In genomic region chr2:53216805-53217204, GRCh38 we compare ENCODE assay signal across 18 cellular contexts.
DNase-seq lines count a peak whose midpoint lies in the region; ATAC-seq and TF ChIP-seq lines count a peak whose summit lies in the region.
"Had no signal": no experiment of that assay in that cellular context is flagged by ENCODE, and none has a peak within 500 bp of the region (broad histone marks: within the 10 kb centered on the region; RNA-seq: fewer than 3 reads in every experiment).

No MANE protein-coding gene starts in this region.

- H3K4ac ChIP-seq in neuronal stem cell (ENCODE audit: low read length) = no peak overlapping the region

- H3K36me3 ChIP-seq in KMS-11 (ENCODE audit: insufficient read depth) (no peaks in the 10 kb centered on the region), neuronal stem cell (replicated peaks in 1 of 2; ENCODE audit: control insufficient read depth in 2 of 2, insufficient read depth in 2 of 2, low read length in 2 of 2) (no peaks in the 10 kb centered on the region)
- H3K36me3 ChIP-seq: BE2C, BLaER1 had no signal

- no peak overlapping the region for H3K23ac ChIP-seq in neuronal stem cell (ENCODE audit: low read depth, low read length, poor library complexity)

- H3K18ac ChIP-seq in neuronal stem cell (ENCODE audit: low read length) = no peak overlapping the region

- H4K20me1 ChIP-seq in KMS-11 (ENCODE audit: insufficient read depth) = no peaks in the 10 kb centered on the region
- H4K20me1 ChIP-seq: BLaER1 had no signal

- no peak overlapping the region for H3K14ac ChIP-seq in neuronal stem cell (ENCODE audit: low read length)

- H3K9ac ChIP-seq in KMS-11 = no peak overlapping the region
- H3K9ac ChIP-seq in neuronal stem cell (ENCODE audit: low read depth, low read length, poor library complexity) = no peak overlapping the region
- H3K9ac ChIP-seq: BLaER1 had no signal

- H3K36me3 Mint-ChIP-seq in stimulated activated effector memory CD8-positive, alpha-beta T cell treated with anti-CD3 and anti-CD28 coated beads, Interleukin-12 subunit alpha, Interleukin-12 subunit beta, amount 100 ng/mL, for 72 hours = no peaks in the 10 kb centered on the region
- H3K36me3 Mint-ChIP-seq: CD14-positive monocyte; CD4-positive, CD25-positive, alpha-beta regulatory T cell had no signal

- H3K79me2 ChIP-seq in KMS-11 (ENCODE audit: insufficient read depth, low read depth) = no peaks in the 10 kb centered on the region

- no peak overlapping the region for H2AK5ac ChIP-seq in neuronal stem cell (ENCODE audit: low read depth, low read length)

- no peaks in the 10 kb centered on the region for H3K27me3 ChIP-seq in KMS-11 (ENCODE audit: insufficient read depth, low read depth)
- no peaks in the 10 kb centered on the region for H3K27me3 ChIP-seq in neuronal stem cell (ENCODE audit: control insufficient read depth in 3 of 3, insufficient read depth in 3 of 3, low read depth in 1 of 3, low read length in 3 of 3)
- H3K27me3 ChIP-seq: BE2C, BLaER1 had no signal

- H2BK120ac ChIP-seq in neuronal stem cell (ENCODE audit: low read depth, low read length) = no peak overlapping the region

- H4K91ac ChIP-seq in neuronal stem cell (ENCODE audit: low read depth, low read length, poor library complexity) = no peak overlapping the region

- DNase-seq in neuronal stem cell (ENCODE audit: low spot score) = no peak
- DNase-seq in stimulated activated effector memory CD8-positive, alpha-beta T cell treated with anti-CD3 and anti-CD28 coated beads, Interleukin-12 subunit alpha, Interleukin-12 subunit beta, amount 100 ng/mL, for 72 hours (ENCODE audit: low spot score in 2 of 2) = no peak
- DNase-seq in activated CD4-positive, alpha-beta T cell treated with anti-CD3 and anti-CD28 coated beads for 48 hours = no peak
- DNase-seq in COLO829 (ENCODE audit: low spot score) = no peak
- DNase-seq: BE2C; C1 segment of cervical spinal cord; Calu3; CD4-positive, alpha-beta memory T cell; CD4-positive, CD25-positive, alpha-beta regulatory T cell; CD8-positive, alpha-beta memory T cell; DMS79 treated with DMSO at 0.1 percent for 48 hours; GF-D8 had no signal

- peaks cover 22% of the 10 kb centered on the region for H3K4me1 ChIP-seq in KMS-11 (ENCODE audit: low read depth, poor library complexity, severe bottlenecking)
- no peaks in the 10 kb centered on the region for H3K4me1 ChIP-seq in neuronal stem cell (ENCODE audit: control insufficient read depth in 2 of 2, insufficient read depth in 1 of 2, low read depth in 1 of 2, low read length in 2 of 2)
- H3K4me1 ChIP-seq: A549, BE2C, BLaER1 had no signal

- peaks cover 0 to 2% of the 10 kb centered on the region in 2 donors for H3K9me3 ChIP-seq in neuronal stem cell (replicated peaks in 1 of 2; ENCODE audit: control insufficient read depth in 2 of 2, insufficient read depth in 1 of 2, low read depth in 1 of 2, low read length in 2 of 2)
- H3K9me3 ChIP-seq: A549, BE2C, Caco-2 had no signal

- peak overlapping the region; percentile 2 for H2BK5ac ChIP-seq in neuronal stem cell (ENCODE audit: low read length)

- peak overlapping the region; percentile 46; the same call in 1 of the 2 replicates for H3K27ac ChIP-seq in KMS-11
- no peak overlapping the region for H3K27ac ChIP-seq in neuronal stem cell (replicated peaks; ENCODE audit: low read length)
- H3K27ac ChIP-seq: 22Rv1, A549, BLaER1 had no signal

- H3K4me3 ChIP-seq in KMS-11 (IDR thresholded peaks at IDR 0.05; ENCODE audit: insufficient read depth, low read depth, low read length) = no peak overlapping the region
- H3K4me3 ChIP-seq in neuronal stem cell (ENCODE audit: low read length in 2 of 2) = no peak overlapping the region
- H3K4me3 ChIP-seq: A549, BLaER1 had no signal

- H2BK12ac ChIP-seq in neuronal stem cell (ENCODE audit: low read length) = no peak overlapping the region

- TF ChIP-seq CTCF in KMS-11 (conservative IDR thresholded peaks at IDR 0.05; ENCODE audit: low read depth, low read length) = no peak

- no peak overlapping the region for H4K8ac ChIP-seq in neuronal stem cell (ENCODE audit: low read depth, low read length)

- H3K4me2 ChIP-seq in KMS-11 (peak overlapping the region; percentile 50; the same call in 1 of the 2 replicates), neuronal stem cell (ENCODE audit: insufficient read depth, low read length, poor library complexity, severe bottlenecking) (no peak overlapping the region)
- H3K4me2 ChIP-seq: A549, BLaER1 had no signal

- H3K9me3 Mint-ChIP-seq in stimulated activated effector memory CD8-positive, alpha-beta T cell treated with anti-CD3 and anti-CD28 coated beads, Interleukin-12 subunit alpha, Interleukin-12 subunit beta, amount 100 ng/mL, for 72 hours = peaks cover 22% of the 10 kb centered on the region

- H3K4me3 Mint-ChIP-seq in stimulated activated effector memory CD8-positive, alpha-beta T cell treated with anti-CD3 and anti-CD28 coated beads, Interleukin-12 subunit alpha, Interleukin-12 subunit beta, amount 100 ng/mL, for 72 hours = peak overlapping the region; percentile 20
- H3K4me3 Mint-ChIP-seq: CD14-positive monocyte; CD4-positive, alpha-beta memory T cell; CD4-positive, CD25-positive, alpha-beta regulatory T cell had no signal

- no peak overlapping the region for H2BK15ac ChIP-seq in neuronal stem cell (ENCODE audit: low read length)

- peaks cover 10% of the 10 kb centered on the region for H3K4me1 Mint-ChIP-seq in stimulated activated effector memory CD8-positive, alpha-beta T cell treated with anti-CD3 and anti-CD28 coated beads, Interleukin-12 subunit alpha, Interleukin-12 subunit beta, amount 100 ng/mL, for 72 hours
- H3K4me1 Mint-ChIP-seq: CD14-positive monocyte; CD4-positive, alpha-beta memory T cell; CD4-positive, CD25-positive, alpha-beta regulatory T cell had no signal

- ATAC-seq in stimulated activated effector memory CD8-positive, alpha-beta T cell treated with anti-CD3 and anti-CD28 coated beads, Interleukin-12 subunit alpha, Interleukin-12 subunit beta, amount 100 ng/mL, for 72 hours = peak; percentile 70
- ATAC-seq: A549 had no signal

- H3K79me1 ChIP-seq in neuronal stem cell (ENCODE audit: low read depth, low read length) = no peaks in the 10 kb centered on the region

- H2AFZ ChIP-seq in KMS-11 (ENCODE audit: low read depth) (peak overlapping the region; percentile 16; the same call in 1 of the 2 replicates), neuronal stem cell (ENCODE audit: low read length) (no peak overlapping the region)

- H3K27ac Mint-ChIP-seq in stimulated activated effector memory CD8-positive, alpha-beta T cell treated with anti-CD3 and anti-CD28 coated beads, Interleukin-12 subunit alpha, Interleukin-12 subunit beta, amount 100 ng/mL, for 72 hours = peak overlapping the region; percentile 63
- H3K27ac Mint-ChIP-seq: CD14-positive monocyte; CD4-positive, CD25-positive, alpha-beta regulatory T cell had no signal
